In genomic region chr19:1807695-1808394, GRCh38 we compare ENCODE assay signal across 18 cellular contexts. TPM values are rescaled to one million over a fixed set of nuclear protein-coding genes. Genes with fewer than 3 reads are reported as not detected.
DNase-seq lines count a peak whose midpoint lies in the region; TF ChIP-seq lines count a peak whose summit lies in the region.
"Had no signal": no experiment of that assay in that cellular context is flagged by ENCODE, and none has a peak within 500 bp of the region (broad histone marks: within the 10 kb centered on the region; RNA-seq: fewer than 3 reads in every experiment).

No MANE protein-coding gene starts in this region.

- peak; percentile 61 for DNase-seq in activated effector memory CD4-positive, alpha-beta T cell treated with anti-CD3 and anti-CD28 coated beads, Interleukin-2, amount 50 U/mL, for 16 hours
- no peak for DNase-seq in activated effector memory CD4-positive, alpha-beta T cell treated with Interleukin-2 at 50 U/mL for 16 hours
- DNase-seq in chondrocyte (ENCODE audit: low spot score) (peak; percentile 63), left kidney (ENCODE audit: low read depth, low spot score) (peak; percentile 56), activated gamma-delta T cell (lab: John Stamatoyannopoulos, UW) (no peak), midbrain (lab: John Stamatoyannopoulos, UW) (no peak), NCI-H187 treated with DMSO at 0.1 percent for 48 hours (lab: John Stamatoyannopoulos, UW) (no peak)
- DNase-seq: Calu3, DMS79, HFFc6, KG1, NCI-H1105 treated with DMSO at 0.1 percent for 48 hours, NCI-H1694, NCI-H524, SJCRH30 had no signal

- no peaks in the 10 kb centered on the region for H3K27me3 Mint-ChIP-seq in chondrocyte (ENCODE audit: low read depth)
- H3K27me3 Mint-ChIP-seq: CD4-positive, alpha-beta memory T cell had no signal

- H3K27ac Mint-ChIP-seq in chondrocyte (ENCODE audit: unreplicated experiment) = no peak overlapping the region
- H3K27ac Mint-ChIP-seq: HFFc6 had no signal

- H3K36me3 Mint-ChIP-seq in chondrocyte (ENCODE audit: low read depth) = peaks cover 2% of the 10 kb centered on the region

- no peak for TF ChIP-seq CTCF in chondrocyte (IDR thresholded peaks at IDR 0.05)

- peaks cover 11% of the 10 kb centered on the region for H3K4me1 Mint-ChIP-seq in chondrocyte (ENCODE audit: low read depth)

- H3K9me3 Mint-ChIP-seq in chondrocyte (ENCODE audit: low read depth) = no peaks in the 10 kb centered on the region
- H3K9me3 Mint-ChIP-seq: CD4-positive, alpha-beta memory T cell; HFFc6 had no signal

- H3K4me3 Mint-ChIP-seq in chondrocyte (ENCODE audit: unreplicated experiment) = no peak overlapping the region
- H3K4me3 Mint-ChIP-seq: HFFc6 had no signal

RNA-seq across cellular contexts. Expression of gene ATP8B3, which starts 4.2 kb away (rescaled TPM):
- total RNA-seq in chondrocyte = 1.9 to 6.0 TPM (median 5.7 TPM) in 3 replicates

RNA-seq across cellular contexts. Expression of gene REXO1, which starts 40.4 kb away (rescaled TPM):
- total RNA-seq in chondrocyte = 22.2 to 24.9 TPM (median 24.9 TPM) in 3 replicates

RNA-seq across cellular contexts. Expression of gene ONECUT3, which starts 54.5 kb away (rescaled TPM):
- total RNA-seq in chondrocyte = not detected in 3 replicates
- total RNA-seq: CD4-positive, alpha-beta memory T cell; H4; HepG2; HFFc6; SJCRH30 had no signal

RNA-seq across cellular contexts. Expression of gene KLF16, which starts 55.5 kb away (rescaled TPM):
- 25.0 to 38.9 TPM (median 38.9 TPM) in 3 replicates for total RNA-seq in chondrocyte

Comparison
In these comparisons a context has a peak if more than half of its experiments do, and no peak if none do; other contexts are left out.
1. DNase-seq: peak in activated effector memory CD4-positive, alpha-beta T cell treated with anti-CD3 and anti-CD28 coated beads, Interleukin-2, amount 50 U/mL, for 16 hours (single experiment), chondrocyte (single experiment) and left kidney (single experiment); none in activated effector memory CD4-positive, alpha-beta T cell treated with Interleukin-2 at 50 U/mL for 16 hours (single experiment), activated gamma-delta T cell (single experiment), midbrain (single experiment) and NCI-H187 treated with DMSO at 0.1 percent for 48 hours (single experiment).